ENCODE assay signal across 28 cellular contexts in the genomic region with DNA sequence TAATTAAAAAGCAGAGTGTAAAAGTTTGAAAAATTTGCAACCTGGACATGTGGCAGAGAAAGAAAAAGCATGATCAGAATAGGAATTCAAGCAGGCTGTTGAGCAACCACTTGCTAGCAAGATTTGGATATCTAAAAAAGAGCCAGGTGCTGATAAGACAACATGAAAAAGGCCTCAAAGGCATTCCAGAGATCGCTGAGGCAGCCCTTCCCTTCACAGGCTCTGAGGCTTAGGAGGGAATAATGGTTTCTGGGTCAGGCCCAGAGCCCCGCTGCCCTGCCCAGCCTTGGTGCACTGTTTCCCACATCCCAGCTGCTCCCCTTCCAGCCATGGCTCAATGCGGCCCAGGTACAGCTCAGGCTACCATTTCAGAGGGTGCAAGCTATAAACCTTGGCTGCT.
"Had no signal": no experiment of that assay in that cellular context is flagged by ENCODE, and none has a peak within 500 bp of the region (broad histone marks: within the 10 kb centered on the region; RNA-seq: fewer than 3 reads in every experiment).

No MANE protein-coding gene starts in this region.

- H3K36me3 ChIP-seq: gastroesophageal sphincter, heart left ventricle, left lung, neutrophil, right lobe of liver, thyroid gland had no signal

- H3K9me3 ChIP-seq: gastroesophageal sphincter, heart left ventricle, neutrophil, right lobe of liver, thyroid gland had no signal

- H3K27me3 Mint-ChIP-seq: stimulated activated naive CD8-positive, alpha-beta T cell treated with anti-CD3 and anti-CD28 coated beads, Interleukin-15, amount 100 ng/mL, for 72 hours; type B pancreatic cell had no signal

- H3K4me3 ChIP-seq: dorsolateral prefrontal cortex, gastroesophageal sphincter, heart left ventricle, hepatocyte, left lung, right lobe of liver, smooth muscle cell, thyroid gland had no signal

- H3K9me3 Mint-ChIP-seq: natural killer cell treated with Interleukin-12 subunit alpha and Interleukin-12 subunit beta and Interleukin-15 and Interleukin-18, amount 100 ng/mL, for 72 hours had no signal

- H2AFZ ChIP-seq: hepatocyte, parathyroid adenoma had no signal

- H3K4me3 Mint-ChIP-seq: endodermal cell; natural killer cell treated with Interleukin-12 subunit alpha and Interleukin-12 subunit beta and Interleukin-15 and Interleukin-18, amount 100 ng/mL, for 72 hours; neural crest cell; stimulated activated naive CD8-positive, alpha-beta T cell treated with anti-CD3 and anti-CD28 coated beads, Interleukin-15, amount 100 ng/mL, for 72 hours; type B pancreatic cell had no signal

- H3K4me1 ChIP-seq: foreskin keratinocyte, gastroesophageal sphincter, left lung, right lobe of liver, thyroid gland had no signal

- H3K36me3 Mint-ChIP-seq: natural killer cell treated with Interleukin-12 subunit alpha and Interleukin-12 subunit beta and Interleukin-15 and Interleukin-18, amount 100 ng/mL, for 72 hours had no signal

- H3K27ac Mint-ChIP-seq: endodermal cell; natural killer cell treated with Interleukin-12 subunit alpha and Interleukin-12 subunit beta and Interleukin-15 and Interleukin-18, amount 100 ng/mL, for 72 hours; progenitor cell of endocrine pancreas; stimulated activated naive CD8-positive, alpha-beta T cell treated with anti-CD3 and anti-CD28 coated beads, Interleukin-15, amount 100 ng/mL, for 72 hours; type B pancreatic cell had no signal

- H3K4me1 Mint-ChIP-seq: neural crest cell; stimulated activated naive CD8-positive, alpha-beta T cell treated with anti-CD3 and anti-CD28 coated beads, Interleukin-15, amount 100 ng/mL, for 72 hours had no signal

- H3K9ac ChIP-seq: parathyroid adenoma had no signal

- H3K4me2 ChIP-seq: hepatocyte, smooth muscle cell had no signal

- H3K79me2 ChIP-seq: hepatocyte, parathyroid adenoma had no signal

- H3K27ac ChIP-seq: dorsolateral prefrontal cortex, epithelial cell of prostate, foreskin keratinocyte, gastroesophageal sphincter, heart left ventricle, hepatocyte, left lung, neutrophil, parathyroid adenoma, right lobe of liver, thyroid gland had no signal

- DNase-seq: dorsolateral prefrontal cortex; effector CD4-positive, alpha-beta T cell; endodermal cell; foreskin keratinocyte; heart left ventricle; left cardiac atrium; left lung; mesendoderm; midbrain; right lobe of liver; stimulated activated CD4-positive, alpha-beta T cell treated with anti-CD3 and anti-CD28 coated beads, Interleukin-12 subunit alpha, Interleukin-12 subunit beta, amount 100 ng/mL, for 4 hours; stimulated activated CD4-positive, alpha-beta T cell treated with anti-CD3 and anti-CD28 coated beads, Interleukin-1b, Interleukin-23, amount 100 ng/mL, for 48 hours; stimulated activated CD4-positive, alpha-beta T cell treated with anti-CD3 and anti-CD28 coated beads, Interleukin-4, amount 100 ng/mL, for 1 hour; stimulated activated CD8-positive, alpha-beta memory T cell treated with anti-CD3 and anti-CD28 coated beads, Interleukin-4, amount 100 ng/mL, for 48 hours; stimulated activated naive CD4-positive, alpha-beta T cell; stimulated activated naive CD8-positive, alpha-beta T cell treated with anti-CD3 and anti-CD28 coated beads, Interleukin-15, amount 100 ng/mL, for 72 hours; thyroid gland had no signal

- H3K27me3 ChIP-seq: dorsolateral prefrontal cortex, foreskin keratinocyte, gastroesophageal sphincter, heart left ventricle, hepatocyte, left lung, neutrophil, right lobe of liver, thyroid gland had no signal

- ATAC-seq: esophagus mucosa; foreskin keratinocyte; gastroesophageal sphincter; heart left ventricle; left lung; natural killer cell treated with Interleukin-12 subunit alpha and Interleukin-12 subunit beta and Interleukin-15 and Interleukin-18, amount 100 ng/mL, for 72 hours; right lobe of liver; stimulated activated naive CD8-positive, alpha-beta T cell treated with anti-CD3 and anti-CD28 coated beads, Interleukin-15, amount 100 ng/mL, for 72 hours had no signal
